In the genomic region with DNA sequence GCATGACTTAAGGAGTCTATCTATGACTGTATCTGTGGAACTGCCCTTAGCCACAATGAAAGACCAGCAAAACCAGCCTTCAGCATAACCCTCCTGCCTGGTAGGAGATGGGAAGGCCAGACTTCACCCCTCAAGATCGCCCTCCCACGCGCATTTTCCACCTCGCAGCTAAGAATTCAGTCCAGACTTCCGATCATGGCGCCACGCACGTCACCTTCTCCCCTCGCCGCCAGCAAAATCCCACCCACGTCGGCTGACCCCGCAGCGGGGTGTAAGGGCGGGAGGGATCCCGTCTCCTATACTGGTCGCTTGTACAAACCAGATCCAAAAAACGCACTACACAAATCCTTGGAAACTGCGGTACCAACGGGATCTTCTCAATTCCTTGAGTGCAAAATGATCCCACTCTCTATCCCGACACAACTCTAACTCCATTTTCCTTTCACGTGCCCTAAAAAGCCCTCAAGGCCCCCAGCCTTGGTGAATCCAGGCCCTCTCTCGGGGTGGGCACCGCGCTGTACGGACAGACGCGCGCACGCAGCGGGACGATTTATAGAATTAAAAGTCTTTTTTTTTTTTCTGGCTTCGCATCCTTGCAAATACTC, we compare ENCODE assay signal across 8 cellular contexts. TPM values are rescaled to one million over a fixed set of nuclear protein-coding genes. Genes with fewer than 3 reads are reported as not detected.
DNase-seq lines count a peak whose midpoint lies in the region; ATAC-seq, FAIRE-seq and TF ChIP-seq lines count a peak whose summit lies in the region.

No MANE protein-coding gene starts in this region.

- CTCF ChIA-PET in Calu3 (lab: Charles Lee), result no interaction called here

- no peaks in the 10 kb centered on the region for H3K9me1 ChIP-seq in keratinocyte (ENCODE audit: control insufficient read depth, extremely low read depth, insufficient read depth, low read length)

- no peaks in the 10 kb centered on the region for H3K9me3 ChIP-seq in KOPT-K1 (ENCODE audit: insufficient read depth, low read length, poor library complexity, severe bottlenecking)
- H3K9me3 ChIP-seq in WERI-Rb-1 (ENCODE audit: severe bottlenecking), result no peaks in the 10 kb centered on the region
- H3K9me3 ChIP-seq in keratinocyte (ENCODE audit: control insufficient read depth, low read depth, low read length), result no peaks in the 10 kb centered on the region
- no peaks in the 10 kb centered on the region for H3K9me3 ChIP-seq in smooth muscle cell (replicated peaks; ENCODE audit: low read depth)

- no peaks in the 10 kb centered on the region for H3K27me3 ChIP-seq in WERI-Rb-1 (ENCODE audit: insufficient read depth, low read depth, severe bottlenecking)
- no peaks in the 10 kb centered on the region for H3K27me3 ChIP-seq in keratinocyte (ENCODE audit: control insufficient read depth, extremely low read depth, insufficient read depth, low read length)
- no peaks in the 10 kb centered on the region for H3K27me3 ChIP-seq in smooth muscle cell (ENCODE audit: low read depth)

- no peaks in the 10 kb centered on the region for H4K20me1 ChIP-seq in keratinocyte (ENCODE audit: control insufficient read depth, extremely low read depth, insufficient read depth, low read length)
- peaks cover 36% of the 10 kb centered on the region for H4K20me1 ChIP-seq in smooth muscle cell (ENCODE audit: low read depth)

- no peak for TF ChIP-seq CTCF in Calu3 (IDR thresholded peaks at IDR 0.05; ENCODE audit: unreplicated experiment)
- TF ChIP-seq CTCF in WERI-Rb-1 (IDR thresholded peaks at IDR 0.05; ENCODE audit: low read depth, low read length), result no peak
- no peak for TF ChIP-seq CTCF in keratinocyte (optimal IDR thresholded peaks at IDR 0.05 in 1 of 3, IDR thresholded peaks at IDR 0.05 in 1 of 3, conservative IDR thresholded peaks at IDR 0.05 in 1 of 3; ENCODE audit: extremely low read depth in 1 of 3, insufficient read depth in 2 of 3, low read length in 3 of 3)
- no peak for TF ChIP-seq CTCF in smooth muscle cell (IDR thresholded peaks at IDR 0.05; ENCODE audit: borderline replicate concordance, insufficient read depth, poor library complexity, severe bottlenecking)

- BruUV-seq in Calu3 (replicated peaks; lab: Mats Ljungman, UMichigan), result no TSS peak

- 2% methylated on average over 33 of the region's 33 CpGs for WGBS in smooth muscle cell (ENCODE audit: low lambda C conversion rate)

- ATAC-seq in central memory CD8-positive, alpha-beta T cell (replicated peaks; ENCODE audit: extremely low read depth, poor library complexity, severe bottlenecking), result peak; percentile 8
- ATAC-seq in GM21360 (IDR thresholded peaks at IDR 0.05; ENCODE audit: unreplicated experiment), result no peak
- ATAC-seq in GM18867 (IDR thresholded peaks at IDR 0.05; ENCODE audit: unreplicated experiment), result no peak

- peaks cover 31% of the 10 kb centered on the region for H3F3A ChIP-seq in smooth muscle cell (ENCODE audit: low read depth)

- H3K9ac ChIP-seq in keratinocyte (ENCODE audit: control insufficient read depth, extremely low read depth, insufficient read depth, low read length), result peak overlapping the region; percentile 95
- H3K9ac ChIP-seq in smooth muscle cell (ENCODE audit: low read depth), result peak overlapping the region; percentile 94

- peak overlapping the region; percentile 81 for H2AFZ ChIP-seq in keratinocyte (ENCODE audit: control insufficient read depth, low read length)
- H2AFZ ChIP-seq in smooth muscle cell (ENCODE audit: low read depth), result peak overlapping the region; percentile 63

- H3K4me2 ChIP-seq in keratinocyte (ENCODE audit: control insufficient read depth, extremely low read depth, insufficient read depth, low read depth, low read length), result peak overlapping the region; percentile 98
- H3K4me2 ChIP-seq in smooth muscle cell, result peak overlapping the region; percentile 92

- H3K4me1 ChIP-seq in keratinocyte (ENCODE audit: control insufficient read depth, extremely low read depth, insufficient read depth, low read length), result peaks cover 14% of the 10 kb centered on the region
- peaks cover 19% of the 10 kb centered on the region for H3K4me1 ChIP-seq in smooth muscle cell (ENCODE audit: low read depth)

- H3K79me2 ChIP-seq in keratinocyte (ENCODE audit: control insufficient read depth, insufficient read depth, low read length) (peaks cover 39% of the 10 kb centered on the region), smooth muscle cell (ENCODE audit: low read depth) (peaks cover 36% of the 10 kb centered on the region)

- H3K4me3 Mint-ChIP-seq in Calu3 (ENCODE audit: low read depth, unreplicated experiment), result peak overlapping the region; percentile 73
- H3K4me3 Mint-ChIP-seq in central memory CD8-positive, alpha-beta T cell, result peak overlapping the region; percentile 83

- peaks cover 46% of the 10 kb centered on the region for H3K36me3 Mint-ChIP-seq in Calu3 (ENCODE audit: insufficient read depth, unreplicated experiment)
- peaks cover 15% of the 10 kb centered on the region for H3K36me3 Mint-ChIP-seq in central memory CD8-positive, alpha-beta T cell (ENCODE audit: insufficient read depth)

- no peaks in the 10 kb centered on the region for H3K9me3 Mint-ChIP-seq in Calu3 (ENCODE audit: low read depth, unreplicated experiment)
- no peaks in the 10 kb centered on the region for H3K9me3 Mint-ChIP-seq in central memory CD8-positive, alpha-beta T cell

- dilution Hi-C loops in keratinocyte (cut with MboI; ENCODE audit: extremely low pct_ligation_motif_present, low sequenced_read_pairs), result no loop called here

- H3K4me1 Mint-ChIP-seq in Calu3 (ENCODE audit: low read depth, unreplicated experiment), result peaks cover 20% of the 10 kb centered on the region
- peaks cover 29% of the 10 kb centered on the region for H3K4me1 Mint-ChIP-seq in central memory CD8-positive, alpha-beta T cell

- peak overlapping the region; percentile 93 for H3K4me3 ChIP-seq in WERI-Rb-1 (ENCODE audit: low read depth, low read length)
- H3K4me3 ChIP-seq in keratinocyte (ENCODE audit: control insufficient read depth in 2 of 3, extremely low read depth in 1 of 3, insufficient read depth in 2 of 3, low read depth in 1 of 3, low read length in 3 of 3), result peak overlapping the region; percentile 89 to 99 (median 98)
- peak overlapping the region; percentile 99 for H3K4me3 ChIP-seq in smooth muscle cell

- H3K36me3 ChIP-seq in KOPT-K1 (ENCODE audit: insufficient read depth, low read length) (no peaks in the 10 kb centered on the region), WERI-Rb-1 (no peaks in the 10 kb centered on the region; the same call in 1 of the 2 replicates), keratinocyte (ENCODE audit: control insufficient read depth in 2 of 2, extremely low read depth in 1 of 2, insufficient read depth in 2 of 2, low read length in 2 of 2) (no peaks in the 10 kb centered on the region), smooth muscle cell (ENCODE audit: low read depth) (no peaks in the 10 kb centered on the region)

- H3K27ac Mint-ChIP-seq in Calu3 (ENCODE audit: unreplicated experiment), result peak overlapping the region; percentile 73
- H3K27ac Mint-ChIP-seq in central memory CD8-positive, alpha-beta T cell (ENCODE audit: low read depth), result peak overlapping the region; percentile 86

- H3K27me3 Mint-ChIP-seq in Calu3 (ENCODE audit: unreplicated experiment), result no peaks in the 10 kb centered on the region
- no peaks in the 10 kb centered on the region for H3K27me3 Mint-ChIP-seq in central memory CD8-positive, alpha-beta T cell

- H3K27ac ChIP-seq in KOPT-K1 (ENCODE audit: low read depth, low read length, poor library complexity, severe bottlenecking) (peak overlapping the region; percentile 69), WERI-Rb-1 (peak overlapping the region; percentile 90), keratinocyte (ENCODE audit: control insufficient read depth, insufficient read depth, low read length) (peak overlapping the region; percentile 96), smooth muscle cell (ENCODE audit: low read depth) (peak overlapping the region; percentile 99)

- FAIRE-seq in keratinocyte (lab: Jason Lieb, UNC), result no peak

- DNase-seq in Calu3 (peak; percentile 40), WERI-Rb-1 (peak; percentile 48), keratinocyte (ENCODE audit: low read depth, low spot score) (no peak), smooth muscle cell (lab: John Stamatoyannopoulos, UW; ENCODE audit: unreplicated experiment) (peak; percentile 43)
- DNase-seq in central memory CD8-positive, alpha-beta T cell (ENCODE audit: low spot score in 2 of 2), result no peak

- intact Hi-C loops in Calu3 (cut with micrococcal nuclease; ENCODE audit: unreplicated experiment), result no loop called here

RNA-seq across cellular contexts. Expression of gene BMPR2, which starts 1.0 kb away (rescaled TPM):
- total RNA-seq in Calu3 (2022) (40.3 and 50.1 TPM in 2 replicates), smooth muscle cell (70.9 and 72.1 TPM in 2 replicates)
- polyA plus RNA-seq in keratinocyte (28.2 to 37.9 TPM (median 31.9 TPM) in 3 replicates), smooth muscle cell (21.5 and 26.4 TPM in 2 replicates)
- polyA plus RNA-seq in keratinocyte (2011; ENCODE audit: low read depth), result 20.7 TPM
- 14.0 and 29.3 TPM in 2 replicates for polyA plus RNA-seq in keratinocyte (2011; cell fraction: cytosol; rRNA removed)
- polyA plus RNA-seq in keratinocyte (2011; cell fraction: nucleus; rRNA removed), result 47.6 and 57.1 TPM in 2 replicates
- 13.3 and 22.6 TPM in 2 replicates for polyA plus RNA-seq in keratinocyte (2012; ENCODE audit: low replicate concordance)
- 55.2 to 131 TPM (median 84.5 TPM) in 3 replicates for polyA minus RNA-seq in keratinocyte
- polyA minus RNA-seq in keratinocyte (2011; cell fraction: cytosol; rRNA and poly(A)+ RNA removed), result 40.7 TPM
- polyA minus RNA-seq in keratinocyte (2011; cell fraction: nucleus; rRNA and poly(A)+ RNA removed), result 95.0 and 216 TPM in 2 replicates

Comparison
In these comparisons a context has a peak if more than half of its experiments do, and no peak if none do; other contexts are left out.
1. DNase-seq: peak in Calu3 (single experiment), WERI-Rb-1 (single experiment) and smooth muscle cell (single experiment); none in central memory CD8-positive, alpha-beta T cell (0 of 2) and keratinocyte (single experiment).
2. Peak in every context shown above with its lines, with median percentiles within 50 percentile points of each other: H3K27ac ChIP-seq and H3K4me3 ChIP-seq.